In genomic region chr11:76793391-76793811, GRCh38 we compare ENCODE assay signal across 15 cellular contexts. TPM values are rescaled to one million over a fixed set of nuclear protein-coding genes. Genes with fewer than 3 reads are reported as not detected.
A peak's percentile ranks its signal among the peaks of the same experiment; 100 is the strongest.
DNase-seq lines count a peak whose midpoint lies in the region; ATAC-seq, FAIRE-seq and TF ChIP-seq lines count a peak whose summit lies in the region.
"Had no signal": no experiment of that assay in that cellular context is flagged by ENCODE, and none has a peak within 500 bp of the region (broad histone marks: within the 10 kb centered on the region; RNA-seq: fewer than 3 reads in every experiment).

No MANE protein-coding gene starts in this region.

- H3K9me3 Mint-ChIP-seq in immature natural killer cell = no peaks in the 10 kb centered on the region

- H3K27me3 Mint-ChIP-seq in immature natural killer cell (ENCODE audit: low read depth in 3 of 3) = peaks cover 0 to 3% (median 0%) of the 10 kb centered on the region in 3 donors

- 48 to 87% methylated on average over 3 to 4 of the region's 6 CpGs for WGBS in gastroesophageal sphincter (ENCODE audit: low coverage in 1 of 2), 2 donors
- WGBS in sigmoid colon, 2 donors = 48 to 81% methylated on average over 6 of the region's 6 CpGs

- no peaks in the 10 kb centered on the region for H3K36me3 Mint-ChIP-seq in immature natural killer cell

- peaks cover 0 to 47% (median 10%) of the 10 kb centered on the region in 3 donors for H3K4me1 ChIP-seq in gastroesophageal sphincter
- H3K4me1 ChIP-seq in sigmoid colon = peaks cover 0 to 13% (median 0%) of the 10 kb centered on the region in 4 donors
- H3K4me1 ChIP-seq: psoas muscle had no signal

- DNase-seq in D721Med (ENCODE audit: insufficient read length, low spot score) (peak; percentile 95), NCI-H345 (lab: John Stamatoyannopoulos, UW) (peak; percentile 61), sigmoid colon (peak; percentile 67), GM12892 (ENCODE audit: insufficient read length) (no peak), immature natural killer cell (no peak), foreskin fibroblast (no peak)
- DNase-seq in central memory CD4-positive, alpha-beta T cell = no peak
- DNase-seq: activated gamma-delta T cell, HFFc6, NCI-H510A, psoas muscle had no signal

- H3K36me3 ChIP-seq in gastroesophageal sphincter = peaks cover 0 to 22% of the 10 kb centered on the region in 2 donors
- no peaks in the 10 kb centered on the region for H3K36me3 ChIP-seq in sigmoid colon

- H3K4me1 Mint-ChIP-seq in immature natural killer cell = peaks cover 0 to under 1% of the 10 kb centered on the region in 2 donors

- peak; percentile 22 for ATAC-seq in gastroesophageal sphincter

- H3K27ac ChIP-seq in gastroesophageal sphincter = peak overlapping the region in 2 of 4 donors; percentile 15 to 46
- H3K27ac ChIP-seq in sigmoid colon = peak overlapping the region in 3 of 4 donors; percentile 20 to 36 (median 27)
- H3K27ac ChIP-seq: psoas muscle, thoracic aorta had no signal

- no peak overlapping the region for H3K27ac Mint-ChIP-seq in immature natural killer cell
- H3K27ac Mint-ChIP-seq: activated CD4-positive, alpha-beta T cell treated with anti-CD3 and anti-CD28 coated beads, Interleukin-2, amount 10 ng/mL, durations not matched to agents 7 days and 5 days; HFFc6 had no signal

- no peak overlapping the region for H3K4me3 Mint-ChIP-seq in immature natural killer cell
- H3K4me3 Mint-ChIP-seq: activated CD4-positive, alpha-beta T cell treated with anti-CD3 and anti-CD28 coated beads, Interleukin-2, amount 10 ng/mL, durations not matched to agents 7 days and 5 days; HFFc6 had no signal

- FAIRE-seq in D721Med (lab: Jason Lieb, UNC) (no peak), GM12892 (lab: Jason Lieb, UNC) (no peak)

- H3K9me3 ChIP-seq in gastroesophageal sphincter (no peaks in the 10 kb centered on the region), sigmoid colon (no peaks in the 10 kb centered on the region)
- H3K9me3 ChIP-seq: psoas muscle, thoracic aorta had no signal

- H3K27me3 ChIP-seq in gastroesophageal sphincter (no peaks in the 10 kb centered on the region), sigmoid colon (no peaks in the 10 kb centered on the region)

- H3K4me3 ChIP-seq in gastroesophageal sphincter = no peak overlapping the region
- H3K4me3 ChIP-seq in sigmoid colon = no peak overlapping the region
- H3K4me3 ChIP-seq in foreskin fibroblast (ENCODE audit: low read depth in 1 of 2, low read length in 2 of 2) = no peak overlapping the region
- H3K4me3 ChIP-seq: lung, psoas muscle, thoracic aorta had no signal

- TF ChIP-seq EP300 in gastroesophageal sphincter (IDR thresholded peaks at IDR 0.05) (no peak), sigmoid colon (IDR thresholded peaks at IDR 0.05) (no peak)

- TF ChIP-seq POLR2A in gastroesophageal sphincter (IDR thresholded peaks at IDR 0.05) = no peak
- no peak for TF ChIP-seq POLR2A in sigmoid colon (IDR thresholded peaks at IDR 0.05)
- TF ChIP-seq POLR2A in GM12892 (IDR thresholded peaks at IDR 0.05; ENCODE audit: low read depth, low read length) = no peak

- TF ChIP-seq CTCF in D721Med (IDR thresholded peaks at IDR 0.05; ENCODE audit: insufficient read depth, missing control alignments) (no peak), gastroesophageal sphincter (IDR thresholded peaks at IDR 0.05) (no peak), sigmoid colon (IDR thresholded peaks at IDR 0.05) (no peak), foreskin fibroblast (IDR thresholded peaks at IDR 0.05; ENCODE audit: low read depth, low read length) (no peak)

- intact Hi-C loops in sigmoid colon (cut with DNase I) = no loop called here

RNA-seq across cellular contexts. Expression of gene TSKU, which starts 10.2 kb away (rescaled TPM):
- 10 to 100 TPM; 23.5 to 53.7 (median 38.2) TPM for total RNA-seq in gastroesophageal sphincter
- 10 to 100 TPM; 12.8 to 20.8 (median 20.4) TPM for total RNA-seq in sigmoid colon
- polyA plus RNA-seq in sigmoid colon = 10 to 100 TPM; 16.2 to 24.6 (median 23.4) TPM
- polyA plus RNA-seq in GM12892 (2012; ENCODE audit: missing spikeins) = 0.40 TPM
- not detected for polyA plus RNA-seq in immature natural killer cell

Comparison
In these comparisons a context has a peak if more than half of its experiments do, and no peak if none do; other contexts are left out.
1. DNase-seq: peak in D721Med (single experiment), NCI-H345 (single experiment) and sigmoid colon (single experiment); none in GM12892 (single experiment), central memory CD4-positive, alpha-beta T cell (single experiment), immature natural killer cell (0 of 3) and foreskin fibroblast (0 of 2).